Comparison of ENCODE assay signal across 1 cellular context in genomic region chr4:128287871-128288688, GRCh38.
TF ChIP-seq lines count a peak whose summit lies in the region.

No MANE protein-coding gene starts in this region.

TF ChIP-seq in K562, 482 proteins besides CTCF, POLR2A, EP300 and RAD21 (continued from another document and continues in another):
- TF ChIP-seq SAFB (IDR thresholded peaks at IDR 0.05; ENCODE audit: borderline replicate concordance, low read depth, low read length) (0 out of 2 replicates have a peak, but pooled peaks have one; percentile 31), MTF1 (CRISPR knock-in tag; IDR thresholded peaks at IDR 0.05; ENCODE audit: borderline replicate concordance) (no peak), KAT2B (IDR thresholded peaks at IDR 0.05; ENCODE audit: low read depth, low read length) (no peak), PCBP1 (IDR thresholded peaks at IDR 0.05; ENCODE audit: low read depth, low read length, poor library complexity, severe bottlenecking) (peak; percentile 85), RCOR1 (IDR thresholded peaks at IDR 0.05; ENCODE audit: borderline replicate concordance in 1 of 2, low read depth in 2 of 2, low read length in 2 of 2) (peak in 1 of 2 experiments; percentile 60; a peak in 1 of 4 replicates), ILK (tag; IDR thresholded peaks at IDR 0.05; ENCODE audit: borderline replicate concordance, low read depth) (no peak), ZNF511 (CRISPR knock-in tag; IDR thresholded peaks at IDR 0.05) (peak; percentile 60; the same call in 1 of the 2 replicates), HNRNPH1 (optimal IDR thresholded peaks at IDR 0.05; ENCODE audit: low read depth, low read length) (no peak), ATF7 (IDR thresholded peaks at IDR 0.05) (peak; percentile 84), HMGXB4 (CRISPR knock-in tag; IDR thresholded peaks at IDR 0.05) (peak; percentile 91), TRIM24 (IDR thresholded peaks at IDR 0.05) (peak in 1 of 2 experiments; percentile 59; a peak in 1 of 4 replicates), ARNT (IDR thresholded peaks at IDR 0.05) (no peak), HBP1 (CRISPR knock-in tag; IDR thresholded peaks at IDR 0.05) (no peak), HMGN3 (IDR thresholded peaks at IDR 0.05; ENCODE audit: borderline replicate concordance, extremely low read depth, insufficient read length, low read depth, low read length) (peak; percentile 99), FOXO4 (CRISPR knock-in tag; IDR thresholded peaks at IDR 0.05) (no peak), ZBTB40 (IDR thresholded peaks at IDR 0.05) (peak; percentile 55; the same call in 1 of the 2 replicates), ZBTB40 (CRISPR knock-in tag; IDR thresholded peaks at IDR 0.05) (no peak), NONO (IDR thresholded peaks at IDR 0.05; ENCODE audit: low read depth in 2 of 2, low read length in 1 of 2) (peak in 1 of 2 experiments; percentile 76; a peak in 1 of 4 replicates), MAFK (IDR thresholded peaks at IDR 0.05; ENCODE audit: low read length) (no peak), TAF15 (IDR thresholded peaks at IDR 0.05; ENCODE audit: low read depth, low read length) (no peak), ZNF57 (CRISPR knock-in tag; IDR thresholded peaks at IDR 0.05) (no peak), SP2 (IDR thresholded peaks at IDR 0.05; ENCODE audit: extremely low read depth, low read depth, low read length, poor library complexity, severe bottlenecking) (no peak), ZFP36 (IDR thresholded peaks at IDR 0.05; ENCODE audit: low read depth, low read length, partially characterized antibody) (no peak), MEF2D (tag; conservative IDR thresholded peaks at IDR 0.05; ENCODE audit: low read depth) (no peak), MCM5 (IDR thresholded peaks at IDR 0.05; ENCODE audit: low read depth) (no peak), POLR2AphosphoS5 (IDR thresholded peaks at IDR 0.05; ENCODE audit: control insufficient read depth, insufficient read depth, low read depth, low read length) (peak; percentile 79), RERE (CRISPR knock-in tag; IDR thresholded peaks at IDR 0.05; ENCODE audit: borderline replicate concordance) (0 out of 2 replicates have a peak, but pooled peaks have one; percentile 83), TRIM28 (IDR thresholded peaks at IDR 0.05) (no peak), SIN3B (IDR thresholded peaks at IDR 0.05; ENCODE audit: low read depth) (no peak; the same call in 1 of the 2 replicates), FOXJ2 (tag; IDR thresholded peaks at IDR 0.05) (no peak; the same call in 1 of the 2 replicates), HCFC1 (IDR thresholded peaks at IDR 0.05; ENCODE audit: low read depth, low read length) (no peak; the same call in 1 of the 2 replicates), TAF9B (IDR thresholded peaks at IDR 0.05; ENCODE audit: partially characterized antibody) (peak; percentile 67), ZBTB1 (CRISPR knock-in tag; IDR thresholded peaks at IDR 0.05; ENCODE audit: borderline replicate concordance, low read depth) (peak; percentile 84), MXI1 (IDR thresholded peaks at IDR 0.05; ENCODE audit: low read depth, low read length) (peak; percentile 67), MNT (conservative IDR thresholded peaks at IDR 0.05) (peak; percentile 96 to 98), PRMT5 (CRISPR knock-in tag; IDR thresholded peaks at IDR 0.05) (no peak), SNIP1 (IDR thresholded peaks at IDR 0.05; ENCODE audit: low read depth) (no peak), MTA3 (IDR thresholded peaks at IDR 0.05; ENCODE audit: borderline replicate concordance) (peak; percentile 87), RB1 (IDR thresholded peaks at IDR 0.05; ENCODE audit: low read depth) (peak; percentile 97)
